12 cellular contexts compared by ENCODE assay signal in the genomic region with DNA sequence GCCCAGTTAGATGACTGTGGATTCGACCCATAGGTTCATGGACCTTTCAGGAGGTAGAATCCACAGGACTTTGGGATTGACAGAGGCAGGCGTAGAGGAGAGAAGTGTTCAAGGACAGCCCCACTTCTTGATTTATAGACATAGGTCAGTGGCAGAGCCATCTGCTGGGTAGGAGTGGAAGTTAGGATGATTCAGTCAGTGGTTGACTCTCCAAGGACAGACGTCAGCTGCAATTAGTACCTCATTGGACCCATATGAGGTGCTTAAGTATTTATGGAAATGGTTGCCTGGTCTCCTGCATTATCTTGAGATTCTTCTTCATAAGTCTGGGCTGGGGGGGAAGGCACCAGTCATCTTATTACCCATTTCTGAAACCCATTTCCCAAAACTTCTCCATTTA.
DNase-seq lines count a peak whose midpoint lies in the region; ATAC-seq, FAIRE-seq and TF ChIP-seq lines count a peak whose summit lies in the region.
"Had no signal": no experiment of that assay in that cellular context is flagged by ENCODE, and none has a peak within 500 bp of the region (broad histone marks: within the 10 kb centered on the region; RNA-seq: fewer than 3 reads in every experiment).

No MANE protein-coding gene starts in this region.

- ATAC-seq in left ventricle myocardium superior: no peak
- no peak for ATAC-seq in stimulated activated naive CD8-positive, alpha-beta T cell treated with anti-CD3 and anti-CD28 coated beads, Interleukin-15, Interleukin-2, amounts not matched to agents 100 U/mL and 50 U/mL, for 24 hours
- ATAC-seq: activated CD8-positive, alpha-beta T cell treated with anti-CD3 and anti-CD28 coated beads for 36 hours had no signal

- no peak for DNase-seq in cardiac muscle cell (ENCODE audit: low read depth in 1 of 2, low spot score in 1 of 2)
- no peak for DNase-seq in left ventricle myocardium superior
- peak; percentile 37 for DNase-seq in RCC 7860 (ENCODE audit: low spot score)
- DNase-seq in fibroblast of mammary gland (ENCODE audit: low read depth): peak; percentile 34
- no peak for DNase-seq in NCI-H748 (lab: John Stamatoyannopoulos, UW; ENCODE audit: unreplicated experiment)
- no peak for DNase-seq in DMS79 (lab: John Stamatoyannopoulos, UW)
- DNase-seq in stimulated activated naive CD8-positive, alpha-beta T cell treated with anti-CD3 and anti-CD28 coated beads, Interleukin-15, Interleukin-2, amounts not matched to agents 100 U/mL and 50 U/mL, for 24 hours: no peak
- DNase-seq in NCI-H2227 treated with DMSO at 0.1 percent for 48 hours (lab: John Stamatoyannopoulos, UW): no peak
- DNase-seq: activated CD8-positive, alpha-beta T cell treated with anti-CD3 and anti-CD28 coated beads for 36 hours; amygdala had no signal

- no peak overlapping the region for H3K27ac ChIP-seq in cardiac muscle cell
- H3K27ac ChIP-seq: BLaER1 had no signal

- peaks cover 17% of the 10 kb centered on the region for H3K4me1 ChIP-seq in cardiac muscle cell (ENCODE audit: low read depth)

- H3K27me3 ChIP-seq in cardiac muscle cell: no peaks in the 10 kb centered on the region
- H3K27me3 ChIP-seq: BLaER1 had no signal

- intact Hi-C loops in left ventricle myocardium superior (cut with micrococcal nuclease): no loop called here

- no peak for FAIRE-seq in RCC 7860 (lab: Jason Lieb, UNC)
- FAIRE-seq: H54 had no signal

- no peaks in the 10 kb centered on the region for H3K9me3 ChIP-seq in cardiac muscle cell (ENCODE audit: low read depth)
- H3K9me3 ChIP-seq: BLaER1 had no signal

- peak; percentile 7 for TF ChIP-seq CTCF in cardiac muscle cell (IDR thresholded peaks at IDR 0.05; ENCODE audit: low read depth, low read length)
- TF ChIP-seq CTCF in fibroblast of mammary gland (conservative IDR thresholded peaks at IDR 0.05; ENCODE audit: control insufficient read depth, insufficient read depth, low read depth, low read length): no peak

- H3K4me3 ChIP-seq in cardiac muscle cell (no peak overlapping the region), fibroblast of mammary gland (ENCODE audit: control insufficient read depth, low read depth, low read length) (no peak overlapping the region)
- H3K4me3 ChIP-seq: BLaER1 had no signal

- H3K36me3 ChIP-seq in cardiac muscle cell: no peaks in the 10 kb centered on the region
- H3K36me3 ChIP-seq: BLaER1 had no signal

Comparison
In these comparisons a context has a peak if more than half of its experiments do, and no peak if none do; other contexts are left out.
1. DNase-seq: peak in RCC 7860 (single experiment) and fibroblast of mammary gland (single experiment); none in cardiac muscle cell (0 of 2), left ventricle myocardium superior (single experiment), NCI-H748 (single experiment), DMS79 (single experiment), stimulated activated naive CD8-positive, alpha-beta T cell treated with anti-CD3 and anti-CD28 coated beads, Interleukin-15, Interleukin-2, amounts not matched to agents 100 U/mL and 50 U/mL, for 24 hours (single experiment) and NCI-H2227 treated with DMSO at 0.1 percent for 48 hours (single experiment).